Comparison of ENCODE assay signal across 1 cellular context in the genomic region with DNA sequence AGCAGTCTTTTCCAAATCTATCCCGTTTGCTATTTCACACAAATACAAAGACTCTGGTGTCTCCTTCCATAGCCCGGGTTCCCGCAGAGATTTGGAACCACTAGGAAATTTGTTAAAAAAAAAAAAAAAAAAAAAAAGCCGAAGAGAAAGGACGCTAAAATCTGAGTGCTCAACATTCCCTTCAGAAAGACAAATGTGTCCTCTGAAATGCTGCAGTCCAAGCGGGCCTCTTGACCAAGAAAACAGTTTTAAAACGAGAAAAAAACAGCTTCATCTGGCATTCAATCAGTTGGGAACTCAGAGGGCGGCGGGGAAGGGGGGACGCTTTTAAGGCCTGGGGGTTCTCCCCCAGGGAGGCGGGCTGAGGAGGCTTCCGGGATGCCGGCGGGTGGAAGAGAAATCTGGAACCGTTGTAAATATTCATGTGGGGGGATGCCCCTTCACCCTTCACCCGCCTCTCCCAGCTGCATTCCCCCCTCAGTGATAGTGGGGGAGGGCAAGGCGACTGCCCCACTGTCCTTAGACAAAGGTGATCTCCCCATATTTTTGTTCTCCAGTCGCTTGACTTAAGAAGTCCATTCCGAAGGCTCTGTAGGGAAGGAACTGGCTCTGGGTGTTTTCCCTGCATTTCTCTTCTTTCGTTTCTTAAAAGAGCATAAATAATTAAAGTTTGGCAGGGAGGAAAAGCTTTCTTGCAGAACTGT.
TF ChIP-seq lines count a peak whose summit lies in the region.

No MANE protein-coding gene starts in this region.

TF ChIP-seq in GM23338, 12 proteins besides CTCF, POLR2A, EP300 and RAD21 (continued from another document):
- TF ChIP-seq, protein P1, sequence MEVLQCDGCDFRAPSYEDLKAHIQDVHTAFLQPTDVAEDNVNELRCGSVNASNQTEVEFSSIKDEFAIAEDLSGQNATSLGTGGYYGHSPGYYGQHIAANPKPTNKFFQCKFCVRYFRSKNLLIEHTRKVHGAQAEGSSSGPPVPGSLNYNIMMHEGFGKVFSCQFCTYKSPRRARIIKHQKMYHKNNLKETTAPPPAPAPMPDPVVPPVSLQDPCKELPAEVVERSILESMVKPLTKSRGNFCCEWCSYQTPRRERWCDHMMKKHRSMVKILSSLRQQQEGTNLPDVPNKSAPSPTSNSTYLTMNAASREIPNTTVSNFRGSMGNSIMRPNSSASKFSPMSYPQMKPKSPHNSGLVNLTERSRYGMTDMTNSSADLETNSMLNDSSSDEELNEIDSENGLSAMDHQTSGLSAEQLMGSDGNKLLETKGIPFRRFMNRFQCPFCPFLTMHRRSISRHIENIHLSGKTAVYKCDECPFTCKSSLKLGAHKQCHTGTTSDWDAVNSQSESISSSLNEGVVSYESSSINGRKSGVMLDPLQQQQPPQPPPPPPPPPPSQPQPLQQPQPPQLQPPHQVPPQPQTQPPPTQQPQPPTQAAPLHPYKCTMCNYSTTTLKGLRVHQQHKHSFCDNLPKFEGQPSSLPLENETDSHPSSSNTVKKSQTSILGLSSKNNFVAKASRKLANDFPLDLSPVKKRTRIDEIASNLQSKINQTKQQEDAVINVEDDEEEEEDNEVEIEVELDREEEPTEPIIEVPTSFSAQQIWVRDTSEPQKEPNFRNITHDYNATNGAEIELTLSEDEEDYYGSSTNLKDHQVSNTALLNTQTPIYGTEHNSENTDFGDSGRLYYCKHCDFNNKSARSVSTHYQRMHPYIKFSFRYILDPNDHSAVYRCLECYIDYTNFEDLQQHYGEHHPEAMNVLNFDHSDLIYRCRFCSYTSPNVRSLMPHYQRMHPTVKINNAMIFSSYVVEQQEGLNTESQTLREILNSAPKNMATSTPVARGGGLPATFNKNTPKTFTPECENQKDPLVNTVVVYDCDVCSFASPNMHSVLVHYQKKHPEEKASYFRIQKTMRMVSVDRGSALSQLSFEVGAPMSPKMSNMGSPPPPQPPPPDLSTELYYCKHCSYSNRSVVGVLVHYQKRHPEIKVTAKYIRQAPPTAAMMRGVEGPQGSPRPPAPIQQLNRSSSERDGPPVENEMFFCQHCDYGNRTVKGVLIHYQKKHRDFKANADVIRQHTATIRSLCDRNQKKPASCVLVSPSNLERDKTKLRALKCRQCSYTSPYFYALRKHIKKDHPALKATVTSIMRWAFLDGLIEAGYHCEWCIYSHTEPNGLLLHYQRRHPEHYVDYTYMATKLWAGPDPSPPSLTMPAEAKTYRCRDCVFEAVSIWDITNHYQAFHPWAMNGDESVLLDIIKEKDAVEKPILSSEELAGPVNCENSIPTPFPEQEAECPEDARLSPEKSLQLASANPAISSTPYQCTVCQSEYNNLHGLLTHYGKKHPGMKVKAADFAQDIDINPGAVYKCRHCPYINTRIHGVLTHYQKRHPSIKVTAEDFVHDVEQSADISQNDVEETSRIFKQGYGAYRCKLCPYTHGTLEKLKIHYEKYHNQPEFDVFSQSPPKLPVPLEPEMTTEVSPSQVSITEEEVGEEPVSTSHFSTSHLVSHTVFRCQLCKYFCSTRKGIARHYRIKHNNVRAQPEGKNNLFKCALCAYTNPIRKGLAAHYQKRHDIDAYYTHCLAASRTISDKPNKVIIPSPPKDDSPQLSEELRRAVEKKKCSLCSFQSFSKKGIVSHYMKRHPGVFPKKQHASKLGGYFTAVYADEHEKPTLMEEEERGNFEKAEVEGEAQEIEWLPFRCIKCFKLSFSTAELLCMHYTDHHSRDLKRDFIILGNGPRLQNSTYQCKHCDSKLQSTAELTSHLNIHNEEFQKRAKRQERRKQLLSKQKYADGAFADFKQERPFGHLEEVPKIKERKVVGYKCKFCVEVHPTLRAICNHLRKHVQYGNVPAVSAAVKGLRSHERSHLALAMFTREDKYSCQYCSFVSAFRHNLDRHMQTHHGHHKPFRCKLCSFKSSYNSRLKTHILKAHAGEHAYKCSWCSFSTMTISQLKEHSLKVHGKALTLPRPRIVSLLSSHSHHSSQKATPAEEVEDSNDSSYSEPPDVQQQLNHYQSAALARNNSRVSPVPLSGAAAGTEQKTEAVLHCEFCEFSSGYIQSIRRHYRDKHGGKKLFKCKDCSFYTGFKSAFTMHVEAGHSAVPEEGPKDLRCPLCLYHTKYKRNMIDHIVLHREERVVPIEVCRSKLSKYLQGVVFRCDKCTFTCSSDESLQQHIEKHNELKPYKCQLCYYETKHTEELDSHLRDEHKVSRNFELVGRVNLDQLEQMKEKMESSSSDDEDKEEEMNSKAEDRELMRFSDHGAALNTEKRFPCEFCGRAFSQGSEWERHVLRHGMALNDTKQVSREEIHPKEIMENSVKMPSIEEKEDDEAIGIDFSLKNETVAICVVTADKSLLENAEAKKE (CRISPR knock-in tag; IDR thresholded peaks at IDR 0.05) = no peak
- no peak for TF ChIP-seq STAT1 (IDR thresholded peaks at IDR 0.05; ENCODE audit: unreplicated experiment)
